Comparison of ENCODE assay signal across 24 cellular contexts in the genomic region with DNA sequence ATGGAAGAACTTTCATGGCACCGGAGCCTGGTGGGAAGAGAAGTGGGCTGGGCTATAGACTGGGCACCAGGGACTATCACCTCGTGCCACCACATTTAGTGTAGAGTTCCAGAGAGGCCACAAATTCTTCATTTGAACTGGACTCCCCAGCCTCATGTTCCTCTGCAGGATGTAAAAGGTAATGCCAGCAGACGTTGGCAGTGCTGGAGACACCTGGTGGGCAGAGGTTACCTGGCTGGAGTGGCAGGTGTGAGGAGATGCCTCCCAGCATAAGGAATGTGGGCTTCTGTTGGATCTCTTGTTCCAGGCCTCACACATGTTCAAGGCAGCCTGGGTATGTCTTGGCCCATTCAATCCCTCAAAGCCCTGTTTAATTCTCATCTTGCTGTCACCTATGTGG. TPM values are rescaled to one million over a fixed set of nuclear protein-coding genes. Genes with fewer than 3 reads are reported as not detected.
"Had no signal": no experiment of that assay in that cellular context is flagged by ENCODE, and none has a peak within 500 bp of the region (broad histone marks: within the 10 kb centered on the region; RNA-seq: fewer than 3 reads in every experiment).

No MANE protein-coding gene starts in this region.

- DNase-seq: activated CD4-positive, alpha-beta T cell treated with anti-CD3 and anti-CD28 coated beads, Interleukin-2, amount 10 ng/mL, durations not matched to agents 24 days and 14 days; activated CD4-positive, CD25-positive, alpha-beta regulatory T cell; activated CD8-positive, alpha-beta T cell treated with anti-CD3 and anti-CD28 coated beads, Interleukin-2, amount 10 ng/mL, durations not matched to agents 7 days and 5 days; activated naive CD8-positive, alpha-beta T cell treated with anti-CD3 and anti-CD28 coated beads for 36 hours; amygdala; body of pancreas; central memory CD4-positive, alpha-beta T cell; cortex of kidney; effector CD4-positive, alpha-beta T cell; foreskin melanocyte; immature natural killer cell; lower lobe of right lung; right cardiac atrium; stimulated activated CD4-positive, alpha-beta T cell treated with anti-CD3 and anti-CD28 coated beads, Interleukin-4, amount 100 ng/mL, for 4 hours; stimulated activated CD8-positive, alpha-beta memory T cell treated with anti-CD3 and anti-CD28 coated beads, Interleukin-4, amount 100 ng/mL, for 48 hours; upper lobe of left lung had no signal

- H3K27ac ChIP-seq: body of pancreas, lower lobe of right lung, prostate gland, skin epidermis, upper lobe of left lung had no signal

- H3K27me3 ChIP-seq: body of pancreas, upper lobe of left lung had no signal

- H3K4me3 ChIP-seq: body of pancreas, lower lobe of right lung, prostate gland, skin epidermis, upper lobe of left lung had no signal

- H3K36me3 ChIP-seq: lower lobe of right lung, prostate gland, upper lobe of left lung had no signal

- H3K4me1 ChIP-seq: lower lobe of right lung, prostate gland had no signal

- ATAC-seq: activated CD8-positive, alpha-beta T cell treated with anti-CD3 and anti-CD28 coated beads, Interleukin-2, amount 10 ng/mL, durations not matched to agents 7 days and 5 days; body of pancreas; lower lobe of right lung; right cardiac atrium had no signal

- H3K9me3 ChIP-seq: body of pancreas, lower lobe of right lung, prostate gland, upper lobe of left lung had no signal

RNA-seq across cellular contexts. Expression of a gene that starts 35.2 kb away (rescaled TPM):
- total RNA-seq: activated CD4-positive, alpha-beta T cell treated with anti-CD3 and anti-CD28 coated beads, Interleukin-2, amount 10 ng/mL, durations not matched to agents 24 days and 14 days; activated CD8-positive, alpha-beta T cell treated with anti-CD3 and anti-CD28 coated beads, Interleukin-2, amount 10 ng/mL, durations not matched to agents 7 days and 5 days; activated naive CD8-positive, alpha-beta T cell treated with anti-CD3 and anti-CD28 coated beads for 36 hours; body of pancreas; endothelial cell of umbilical vein; lower lobe of right lung; mesothelial cell of epicardium; myocyte; omental fat pad; temporal lobe; upper lobe of left lung had no signal
- polyA plus RNA-seq: endothelial cell of umbilical vein, immature natural killer cell, neural cell had no signal

RNA-seq across cellular contexts. Expression of a gene that starts 51.3 kb away (rescaled TPM):
- total RNA-seq: activated CD4-positive, alpha-beta T cell treated with anti-CD3 and anti-CD28 coated beads, Interleukin-2, amount 10 ng/mL, durations not matched to agents 24 days and 14 days; activated CD8-positive, alpha-beta T cell treated with anti-CD3 and anti-CD28 coated beads, Interleukin-2, amount 10 ng/mL, durations not matched to agents 7 days and 5 days; activated naive CD8-positive, alpha-beta T cell treated with anti-CD3 and anti-CD28 coated beads for 36 hours; body of pancreas; endothelial cell of umbilical vein; lower lobe of right lung; mesothelial cell of epicardium; myocyte; omental fat pad; prostate gland; temporal lobe; upper lobe of left lung had no signal
- polyA plus RNA-seq: endothelial cell of umbilical vein had no signal
